Comparison of ENCODE assay signal across 28 cellular contexts in genomic region chr15:95134306-95135100, GRCh38.
DNase-seq lines count a peak whose midpoint lies in the region; ATAC-seq and TF ChIP-seq lines count a peak whose summit lies in the region.
"Had no signal": no experiment of that assay in that cellular context is flagged by ENCODE, and none has a peak within 500 bp of the region (broad histone marks: within the 10 kb centered on the region; RNA-seq: fewer than 3 reads in every experiment).

No MANE protein-coding gene starts in this region.

- H3K4me1 Mint-ChIP-seq in nephron progenitor cell, result peaks cover 55% of the 10 kb centered on the region
- H3K4me1 Mint-ChIP-seq: activated CD4-positive, alpha-beta T cell treated with anti-CD3 and anti-CD28 coated beads for 36 hours; CD4-positive, alpha-beta memory T cell; naive B cell; stimulated activated naive B cell treated with anti-CD40 and anti-IgM and Interleukin-4, amounts not matched to agents 10 μg/mL and 1 μg/mL and 100 μg/mL, for 72 hours had no signal

- H3K9me3 Mint-ChIP-seq in nephron progenitor cell, result peaks cover 5% of the 10 kb centered on the region
- H3K9me3 Mint-ChIP-seq: activated T-helper 2 cell treated with anti-CD3 and anti-CD28 coated beads, Interferon-gamma antibody, Interleukin-2, Interleukin-4, amounts not matched to agents 10 μg/mL and 5 μg/mL and 100 μg/mL, durations not matched to agents 14 hours and 24 hours and 36 hours had no signal

- ATAC-seq in HG03097 (IDR thresholded peaks at IDR 0.05; ENCODE audit: low FRiP score, unreplicated experiment), result no peak
- ATAC-seq: activated CD4-positive, alpha-beta T cell treated with anti-CD3 and anti-CD28 coated beads for 36 hours; activated naive CD4-positive, alpha-beta T cell treated with anti-CD3 and anti-CD28 coated beads, Interleukin-2, amount 50 U/mL, for 72 hours; GM12878; left lung; psoas muscle; stimulated activated naive B cell treated with anti-CD40 and anti-IgM and Interleukin-4, amounts not matched to agents 10 μg/mL and 1 μg/mL and 100 μg/mL, for 72 hours had no signal

- DNase-seq in AG08395 (ENCODE audit: low spot score), result peak; percentile 15
- DNase-seq in HS-27A (ENCODE audit: low read depth), result peak; percentile 54
- peak; percentile 38 for DNase-seq in dedifferentiated amniotic fluid mesenchymal stem cell (ENCODE audit: extremely low spot score)
- no peak for DNase-seq in nephron progenitor cell
- no peak for DNase-seq in medulla oblongata (ENCODE audit: extremely low spot score)
- no peak for DNase-seq in NCI-H2107 treated with DMSO at 0.1 percent for 48 hours (lab: John Stamatoyannopoulos, UW; ENCODE audit: unreplicated experiment)
- DNase-seq in activated effector memory CD4-positive, alpha-beta T cell treated with anti-CD3 and anti-CD28 coated beads, Interleukin-2, amount 50 U/mL, for 16 hours, result no peak
- DNase-seq: 8988T; activated CD4-positive, alpha-beta T cell treated with anti-CD3 and anti-CD28 coated beads for 36 hours; AML-193; aorta; CD4-positive, alpha-beta memory T cell; colonic mucosa; effector memory CD4-positive, alpha-beta T cell; erythroblast; left lung; mesendoderm; naive B cell; NCI-H1048; NCI-H446 treated with DMSO at 0.1 percent for 48 hours; psoas muscle; stimulated activated naive B cell treated with anti-CD40 and anti-IgM and Interleukin-4, amounts not matched to agents 10 μg/mL and 1 μg/mL and 100 μg/mL, for 72 hours; T-helper 9 cell; upper lobe of left lung had no signal

- TF ChIP-seq CTCF in nephron progenitor cell (IDR thresholded peaks at IDR 0.05), result no peak

- no peaks in the 10 kb centered on the region for H3K27me3 Mint-ChIP-seq in nephron progenitor cell (ENCODE audit: low read depth, poor library complexity)
- H3K27me3 Mint-ChIP-seq: CD4-positive, alpha-beta memory T cell had no signal

- H3K36me3 Mint-ChIP-seq in nephron progenitor cell (ENCODE audit: low read depth), result peaks cover 3% of the 10 kb centered on the region
- H3K36me3 Mint-ChIP-seq: CD4-positive, alpha-beta memory T cell; naive B cell; stimulated activated naive B cell treated with anti-CD40 and anti-IgM and Interleukin-4, amounts not matched to agents 10 μg/mL and 1 μg/mL and 100 μg/mL, for 72 hours had no signal

- H3K27ac Mint-ChIP-seq in nephron progenitor cell, result peak overlapping the region; percentile 82
- H3K27ac Mint-ChIP-seq: activated CD4-positive, alpha-beta T cell treated with anti-CD3 and anti-CD28 coated beads for 36 hours; activated naive CD4-positive, alpha-beta T cell treated with anti-CD3 and anti-CD28 coated beads, Interleukin-2, amount 50 U/mL, for 72 hours; activated T-helper 2 cell treated with anti-CD3 and anti-CD28 coated beads, Interferon-gamma antibody, Interleukin-2, Interleukin-4, amounts not matched to agents 10 μg/mL and 5 μg/mL and 100 μg/mL, durations not matched to agents 14 hours and 24 hours and 36 hours; CD4-positive, alpha-beta memory T cell; naive B cell; stimulated activated naive B cell treated with anti-CD40 and anti-IgM and Interleukin-4, amounts not matched to agents 10 μg/mL and 1 μg/mL and 100 μg/mL, for 72 hours had no signal

- H3K4me3 Mint-ChIP-seq in nephron progenitor cell, result no peak overlapping the region
- H3K4me3 Mint-ChIP-seq: activated CD4-positive, alpha-beta T cell treated with anti-CD3 and anti-CD28 coated beads for 36 hours; CD4-positive, alpha-beta memory T cell; naive B cell; stimulated activated naive B cell treated with anti-CD40 and anti-IgM and Interleukin-4, amounts not matched to agents 10 μg/mL and 1 μg/mL and 100 μg/mL, for 72 hours had no signal

Comparison
In these comparisons a context has a peak if more than half of its experiments do, and no peak if none do; other contexts are left out.
1. DNase-seq: peak in AG08395 (single experiment), HS-27A (single experiment) and dedifferentiated amniotic fluid mesenchymal stem cell (single experiment); none in nephron progenitor cell (single experiment), medulla oblongata (single experiment), NCI-H2107 treated with DMSO at 0.1 percent for 48 hours (single experiment) and activated effector memory CD4-positive, alpha-beta T cell treated with anti-CD3 and anti-CD28 coated beads, Interleukin-2, amount 50 U/mL, for 16 hours (single experiment).